In genomic region chr3:67654099-67654831, GRCh38 we compare ENCODE assay signal across 8 cellular contexts. TPM values are rescaled to one million over a fixed set of nuclear protein-coding genes. Genes with fewer than 3 reads are reported as not detected.
DNase-seq lines count a peak whose midpoint lies in the region; ATAC-seq, FAIRE-seq and TF ChIP-seq lines count a peak whose summit lies in the region.

A gene with protein sequence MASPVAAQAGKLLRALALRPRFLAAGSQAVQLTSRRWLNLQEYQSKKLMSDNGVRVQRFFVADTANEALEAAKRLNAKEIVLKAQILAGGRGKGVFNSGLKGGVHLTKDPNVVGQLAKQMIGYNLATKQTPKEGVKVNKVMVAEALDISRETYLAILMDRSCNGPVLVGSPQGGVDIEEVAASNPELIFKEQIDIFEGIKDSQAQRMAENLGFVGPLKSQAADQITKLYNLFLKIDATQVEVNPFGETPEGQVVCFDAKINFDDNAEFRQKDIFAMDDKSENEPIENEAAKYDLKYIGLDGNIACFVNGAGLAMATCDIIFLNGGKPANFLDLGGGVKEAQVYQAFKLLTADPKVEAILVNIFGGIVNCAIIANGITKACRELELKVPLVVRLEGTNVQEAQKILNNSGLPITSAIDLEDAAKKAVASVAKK (minus strand): TSS chr3:67654612. CDS start chr3:67654586, 26 bp downstream.

- H3K9me3 ChIP-seq in A549, result peaks cover 7% of the 10 kb centered on the region; the same call in 2 of the 3 replicates

- CTCF ChIA-PET in A549 (lab: Yijun Ruan, JAX), result interaction anchor here (1.3 kb wide), 1 partner anchor 20 kb away, joined by 3 read pairs; no protein-coding TSS in a partner anchor

- H3K36me3 Mint-ChIP-seq in chondrocyte (ENCODE audit: low read depth), result no peaks in the 10 kb centered on the region

- H3K27ac Mint-ChIP-seq in chondrocyte (ENCODE audit: unreplicated experiment), result peak within 1 kb of the TSS; percentile 82

- peak within 1 kb of the TSS; percentile 77 for H3K4me3 Mint-ChIP-seq in chondrocyte (ENCODE audit: unreplicated experiment)

- peak; percentile 30 to 85 for DNase-seq in A549 (ENCODE audit: low read depth in 1 of 2, low spot score in 1 of 2)
- DNase-seq in NCI-H2227 (lab: John Stamatoyannopoulos, UW; ENCODE audit: unreplicated experiment), result peak; percentile 73
- peak; percentile 76 to 77 for DNase-seq in activated CD4-positive, alpha-beta T cell treated with anti-CD3 and anti-CD28 coated beads for 24 hours (ENCODE audit: low read depth in 2 of 2)
- peak; percentile 96 for DNase-seq in chondrocyte (ENCODE audit: low spot score)
- DNase-seq in kidney tubule cell (ENCODE audit: low spot score), result peak; percentile 90
- peak; percentile 60 to 83 (median 69) for DNase-seq in stimulated activated CD4-positive, alpha-beta T cell treated with anti-CD3 and anti-CD28 coated beads, Interleukin-1b, Interleukin-23, amount 100 ng/mL, for 24 hours (ENCODE audit: low read depth in 4 of 4, low spot score in 1 of 4)

- no peaks in the 10 kb centered on the region for H3K27me3 Mint-ChIP-seq in chondrocyte (ENCODE audit: low read depth)

- TF ChIP-seq POLR2A in A549 (IDR thresholded peaks at IDR 0.05; ENCODE audit: low read length), result peak; percentile 68

- H3K4me1 ChIP-seq in A549, result peaks cover 42% of the 10 kb centered on the region

- no peaks in the 10 kb centered on the region for H3K9me3 Mint-ChIP-seq in chondrocyte (ENCODE audit: low read depth)

- TF ChIP-seq CTCF in A549 (IDR thresholded peaks at IDR 0.05) (no peak), chondrocyte (IDR thresholded peaks at IDR 0.05) (no peak)

- POLR2A ChIA-PET in A549 (lab: Yijun Ruan, JAX), result interaction anchor here (1.4 kb wide), 1 partner anchor 19 kb away, joined by 5 read pairs; no protein-coding TSS in a partner anchor

- no peak; a peak in 2 of 5 replicates for TF ChIP-seq RAD21 in A549 (conservative IDR thresholded peaks at IDR 0.05 in 1 of 2, IDR thresholded peaks at IDR 0.05 in 1 of 2)

- peaks cover 20% of the 10 kb centered on the region for H3K4me1 Mint-ChIP-seq in chondrocyte (ENCODE audit: low read depth)

- H3K4me2 ChIP-seq in A549, result peak within 1 kb of the TSS; percentile 93

- no peak for FAIRE-seq in A549 (lab: Jason Lieb, UNC)

- WGBS in A549 (ENCODE audit: missing lambda C conversion rate), result 7% methylated on average over 3 of the region's 66 CpGs

- ATAC-seq in A549, result peak; percentile 97 to 98
- peak; percentile 31 for ATAC-seq in GM18508 (IDR thresholded peaks at IDR 0.05; ENCODE audit: insufficient read depth, unreplicated experiment)
- ATAC-seq in HG03025 (IDR thresholded peaks at IDR 0.05; ENCODE audit: low FRiP score, unreplicated experiment), result peak; percentile 69

- H3K27ac ChIP-seq in A549, result peak within 1 kb of the TSS; percentile 97 to 100

- peak within 1 kb of the TSS; percentile 93 for H3K4me3 ChIP-seq in A549

- TF ChIP-seq EP300 in A549 (IDR thresholded peaks at IDR 0.05), result no peak

TF ChIP-seq in A549, 52 proteins besides CTCF, POLR2A, EP300 and RAD21 (continues in another document):
- no peak for TF ChIP-seq ZSCAN20 (CRISPR knock-in tag; IDR thresholded peaks at IDR 0.05)
- TF ChIP-seq, protein P1, sequence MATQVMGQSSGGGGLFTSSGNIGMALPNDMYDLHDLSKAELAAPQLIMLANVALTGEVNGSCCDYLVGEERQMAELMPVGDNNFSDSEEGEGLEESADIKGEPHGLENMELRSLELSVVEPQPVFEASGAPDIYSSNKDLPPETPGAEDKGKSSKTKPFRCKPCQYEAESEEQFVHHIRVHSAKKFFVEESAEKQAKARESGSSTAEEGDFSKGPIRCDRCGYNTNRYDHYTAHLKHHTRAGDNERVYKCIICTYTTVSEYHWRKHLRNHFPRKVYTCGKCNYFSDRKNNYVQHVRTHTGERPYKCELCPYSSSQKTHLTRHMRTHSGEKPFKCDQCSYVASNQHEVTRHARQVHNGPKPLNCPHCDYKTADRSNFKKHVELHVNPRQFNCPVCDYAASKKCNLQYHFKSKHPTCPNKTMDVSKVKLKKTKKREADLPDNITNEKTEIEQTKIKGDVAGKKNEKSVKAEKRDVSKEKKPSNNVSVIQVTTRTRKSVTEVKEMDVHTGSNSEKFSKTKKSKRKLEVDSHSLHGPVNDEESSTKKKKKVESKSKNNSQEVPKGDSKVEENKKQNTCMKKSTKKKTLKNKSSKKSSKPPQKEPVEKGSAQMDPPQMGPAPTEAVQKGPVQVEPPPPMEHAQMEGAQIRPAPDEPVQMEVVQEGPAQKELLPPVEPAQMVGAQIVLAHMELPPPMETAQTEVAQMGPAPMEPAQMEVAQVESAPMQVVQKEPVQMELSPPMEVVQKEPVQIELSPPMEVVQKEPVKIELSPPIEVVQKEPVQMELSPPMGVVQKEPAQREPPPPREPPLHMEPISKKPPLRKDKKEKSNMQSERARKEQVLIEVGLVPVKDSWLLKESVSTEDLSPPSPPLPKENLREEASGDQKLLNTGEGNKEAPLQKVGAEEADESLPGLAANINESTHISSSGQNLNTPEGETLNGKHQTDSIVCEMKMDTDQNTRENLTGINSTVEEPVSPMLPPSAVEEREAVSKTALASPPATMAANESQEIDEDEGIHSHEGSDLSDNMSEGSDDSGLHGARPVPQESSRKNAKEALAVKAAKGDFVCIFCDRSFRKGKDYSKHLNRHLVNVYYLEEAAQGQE (IDR thresholded peaks at IDR 0.05), result no peak
- no peak for TF ChIP-seq MAFK (IDR thresholded peaks at IDR 0.05; ENCODE audit: partially characterized antibody)
- TF ChIP-seq JUN (IDR thresholded peaks at IDR 0.05), result peak; percentile 56 to 90; a peak in 4 of 5 replicates
- TF ChIP-seq NR3C1 (IDR thresholded peaks at IDR 0.05), result no peak
- TF ChIP-seq USF2 (IDR thresholded peaks at IDR 0.05), result peak; percentile 48; the same call in 1 of the 2 replicates
- no peak for TF ChIP-seq SREBF2 (IDR thresholded peaks at IDR 0.05)
- TF ChIP-seq, protein P2, sequence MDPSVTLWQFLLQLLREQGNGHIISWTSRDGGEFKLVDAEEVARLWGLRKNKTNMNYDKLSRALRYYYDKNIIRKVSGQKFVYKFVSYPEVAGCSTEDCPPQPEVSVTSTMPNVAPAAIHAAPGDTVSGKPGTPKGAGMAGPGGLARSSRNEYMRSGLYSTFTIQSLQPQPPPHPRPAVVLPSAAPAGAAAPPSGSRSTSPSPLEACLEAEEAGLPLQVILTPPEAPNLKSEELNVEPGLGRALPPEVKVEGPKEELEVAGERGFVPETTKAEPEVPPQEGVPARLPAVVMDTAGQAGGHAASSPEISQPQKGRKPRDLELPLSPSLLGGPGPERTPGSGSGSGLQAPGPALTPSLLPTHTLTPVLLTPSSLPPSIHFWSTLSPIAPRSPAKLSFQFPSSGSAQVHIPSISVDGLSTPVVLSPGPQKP (IDR thresholded peaks at IDR 0.05; ENCODE audit: low read depth, low read length), result no peak
- TF ChIP-seq MAX (IDR thresholded peaks at IDR 0.05), result peak; percentile 9; the same call in 1 of the 2 replicates
- no peak for TF ChIP-seq RARB (CRISPR knock-in tag; IDR thresholded peaks at IDR 0.05)
- TF ChIP-seq JUNB (IDR thresholded peaks at IDR 0.05), result no peak
- TF ChIP-seq HDAC2 (IDR thresholded peaks at IDR 0.05), result no peak
- TF ChIP-seq EHMT2 (IDR thresholded peaks at IDR 0.05; ENCODE audit: low read depth), result no peak
- no peak for TF ChIP-seq RFX5 (IDR thresholded peaks at IDR 0.05)
- no peak for TF ChIP-seq HOXA7 (CRISPR knock-in tag; IDR thresholded peaks at IDR 0.05)
- TF ChIP-seq BHLHE40 (IDR thresholded peaks at IDR 0.05; ENCODE audit: low read depth, low read length), result no peak
- no peak for TF ChIP-seq NPAS2 (CRISPR knock-in tag; IDR thresholded peaks at IDR 0.05; ENCODE audit: borderline replicate concordance)
- no peak for TF ChIP-seq CHD4 (IDR thresholded peaks at IDR 0.05; ENCODE audit: borderline replicate concordance)
- no peak for TF ChIP-seq ZNF302 (CRISPR knock-in tag; IDR thresholded peaks at IDR 0.05)
- TF ChIP-seq EHF (CRISPR knock-in tag; IDR thresholded peaks at IDR 0.05), result no peak
- TF ChIP-seq KDM5A (IDR thresholded peaks at IDR 0.05), result peak; percentile 52; the same call in 1 of the 2 replicates
- TF ChIP-seq ATOH8 (CRISPR knock-in tag; IDR thresholded peaks at IDR 0.05; ENCODE audit: low read depth), result no peak
- no peak for TF ChIP-seq CHD2 (IDR thresholded peaks at IDR 0.05; ENCODE audit: low read length, partially characterized antibody)

RNA-seq across cellular contexts. Expression of the gene that starts here (rescaled TPM):
- polyA plus RNA-seq in A549 (2011; rRNA removed), result 37.6 and 61.3 TPM in 2 replicates
- polyA plus RNA-seq in A549 (2012; cell fraction: cytosol; rRNA removed), result 13.2 and 14.7 TPM in 2 replicates
- polyA plus RNA-seq in A549 (2012; cell fraction: nucleus; rRNA removed), result 5.8 and 8.0 TPM in 2 replicates
- 39.8 to 42.4 TPM (median 42.2 TPM) in 3 replicates for polyA plus RNA-seq in A549 (2017; fragmentation: RNase III; extraction: RNeasy Plus Mini Kit Qiagen cat#74134 plus additional on column Dnase treatment)
- 15.1 and 15.2 TPM in 2 replicates for polyA minus RNA-seq in A549 (2011; rRNA and poly(A)+ RNA removed)
- total RNA-seq in chondrocyte, result 22.0 to 28.0 TPM (median 24.3 TPM) in 3 replicates

Comparison
In these comparisons a context has a peak if more than half of its experiments do, and no peak if none do; other contexts are left out.
1. Peak in every context shown above with its lines: DNase-seq, ATAC-seq, H3K4me3 ChIP-seq and H3K27ac ChIP-seq.
2. ATAC-seq: peak in every context shown above with its lines; median percentile 98 in A549; 69 in HG03025; 31 in GM18508.